25 cellular contexts compared by ENCODE assay signal in the genomic region with DNA sequence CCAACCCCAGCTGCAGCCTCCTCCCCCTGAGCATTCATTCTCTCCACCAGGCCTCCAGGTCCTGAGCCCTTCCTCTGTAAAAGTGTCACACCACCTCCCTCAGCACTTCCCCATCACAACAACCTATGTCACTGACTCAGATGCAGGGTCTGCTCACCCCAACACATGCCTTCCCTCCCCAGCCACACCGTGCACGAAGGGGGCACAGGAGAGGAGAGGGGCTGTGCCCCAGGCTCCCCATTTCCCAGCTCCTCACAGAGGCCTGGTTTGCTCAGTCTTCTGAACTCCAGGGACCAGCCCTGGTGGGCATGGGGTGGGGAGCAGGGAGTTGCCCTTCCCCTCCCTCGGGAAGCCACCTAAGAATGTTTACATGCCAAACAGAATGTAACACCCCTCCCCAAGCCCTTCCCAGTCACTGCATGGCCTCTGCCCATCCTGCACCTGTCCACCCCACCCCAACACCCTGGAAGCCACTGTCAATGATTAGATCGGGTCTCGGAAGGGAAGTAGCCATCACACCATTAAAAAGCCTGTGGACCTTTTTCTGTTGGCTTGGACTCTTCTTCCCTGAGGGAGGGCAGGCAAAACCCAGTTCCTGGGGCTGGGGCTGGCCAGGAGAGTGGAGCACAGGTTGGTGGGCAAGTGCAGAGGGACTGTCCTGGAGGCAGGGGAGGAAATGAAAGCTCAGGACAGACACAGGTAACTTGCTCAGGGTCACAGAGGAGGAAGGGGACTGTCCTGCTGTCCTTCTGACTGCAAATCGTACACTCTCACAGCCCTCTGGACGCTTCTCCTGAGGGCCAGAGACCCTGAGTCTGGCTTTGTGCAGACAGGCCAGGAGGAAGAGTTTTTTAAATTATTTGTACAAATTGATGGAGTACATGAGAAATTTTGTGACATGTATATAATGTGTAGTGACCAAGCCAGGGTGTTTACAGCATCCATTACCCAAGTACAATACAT. TPM values are rescaled to one million over a fixed set of nuclear protein-coding genes. Genes with fewer than 3 reads are reported as not detected.
DNase-seq lines count a peak whose midpoint lies in the region; ATAC-seq and TF ChIP-seq lines count a peak whose summit lies in the region.
"Had no signal": no experiment of that assay in that cellular context is flagged by ENCODE, and none has a peak within 500 bp of the region (broad histone marks: within the 10 kb centered on the region; RNA-seq: fewer than 3 reads in every experiment).

No MANE protein-coding gene starts in this region.

- no peak overlapping the region for H2BK5ac ChIP-seq in mesenchymal stem cell (ENCODE audit: low read depth, low read length, poor library complexity, severe bottlenecking)

- peaks cover 0 to 2% of the 10 kb centered on the region in 2 donors for H3K4me1 Mint-ChIP-seq in natural killer cell treated with Interleukin-12 subunit alpha and Interleukin-12 subunit beta and Interleukin-15 and Interleukin-18, amount 100 ng/mL, for 72 hours (ENCODE audit: low read depth in 2 of 2)
- H3K4me1 Mint-ChIP-seq in natural killer cell, result no peaks in the 10 kb centered on the region
- H3K4me1 Mint-ChIP-seq in chondrocyte (ENCODE audit: low read depth), result no peaks in the 10 kb centered on the region
- H3K4me1 Mint-ChIP-seq in activated CD4-positive, alpha-beta T cell treated with anti-CD3 and anti-CD28 coated beads for 36 hours, result no peaks in the 10 kb centered on the region

- H3K9ac ChIP-seq in mucosa of rectum (ENCODE audit: low read depth in 1 of 2, low read length in 2 of 2) (peak overlapping the region; percentile 26 to 38), mesenchymal stem cell (ENCODE audit: low read length) (no peak overlapping the region), Karpas-422 (ENCODE audit: low read length) (no peak overlapping the region)

- CTCF ChIA-PET in activated CD4-positive, alpha-beta T cell treated with anti-CD3 and anti-CD28 coated beads for 36 hours (lab: Charles Lee), result interaction anchor here (1.8 kb wide), 1 partner anchor 21 kb away, joined by 7 read pairs; a partner anchor contains a TSS

- no peaks in the 10 kb centered on the region for H3K36me3 ChIP-seq in mucosa of rectum (ENCODE audit: control insufficient read depth in 2 of 2, insufficient read depth in 2 of 2, low read length in 2 of 2)
- no peaks in the 10 kb centered on the region for H3K36me3 ChIP-seq in mesenchymal stem cell (ENCODE audit: control insufficient read depth in 1 of 2, insufficient read depth in 2 of 2, low read depth in 1 of 2, low read length in 2 of 2)
- H3K36me3 ChIP-seq in Karpas-422 (ENCODE audit: insufficient read depth, low read length), result no peaks in the 10 kb centered on the region
- H3K36me3 ChIP-seq: MG63 had no signal

- POLR2A ChIA-PET in activated CD4-positive, alpha-beta T cell treated with anti-CD3 and anti-CD28 coated beads for 36 hours (lab: Charles Lee), result no interaction called here

- no peak overlapping the region for H3K23ac ChIP-seq in mesenchymal stem cell (ENCODE audit: low read length in 2 of 2)

- no peak overlapping the region for H2AK5ac ChIP-seq in mesenchymal stem cell (ENCODE audit: low read length, severe bottlenecking)

- no peak overlapping the region for H4K8ac ChIP-seq in mesenchymal stem cell (ENCODE audit: low read length)

- no peak overlapping the region for H2AFZ ChIP-seq in mesenchymal stem cell (ENCODE audit: low read depth, low read length)
- no peak overlapping the region for H2AFZ ChIP-seq in Karpas-422 (ENCODE audit: low read length)

- peak overlapping the region; percentile 52 to 62 for H3K27ac ChIP-seq in mucosa of rectum (ENCODE audit: low read depth in 2 of 2, low read length in 2 of 2)
- H3K27ac ChIP-seq in mesenchymal stem cell (ENCODE audit: low read length, poor library complexity, severe bottlenecking), result no peak overlapping the region
- H3K27ac ChIP-seq in Karpas-422 (ENCODE audit: low read length), result no peak overlapping the region

- intact Hi-C loops in natural killer cell (cut with micrococcal nuclease), result no loop called here
- intact Hi-C loops in activated CD4-positive, alpha-beta T cell treated with anti-CD3 and anti-CD28 coated beads for 36 hours (cut with DNase I, micrococcal nuclease), result no loop called here

- H3K14ac ChIP-seq in mesenchymal stem cell (ENCODE audit: low read length in 2 of 2), result peak overlapping the region in 1 of 2 experiments; percentile 64

- no peak overlapping the region for H2BK120ac ChIP-seq in mesenchymal stem cell (ENCODE audit: low read depth, low read length)

- no peaks in the 10 kb centered on the region for H3K79me2 ChIP-seq in Karpas-422 (ENCODE audit: low read length)

- H3K27ac Mint-ChIP-seq in natural killer cell treated with Interleukin-12 subunit alpha and Interleukin-12 subunit beta and Interleukin-15 and Interleukin-18, amount 100 ng/mL, for 72 hours, result no peak overlapping the region
- H3K27ac Mint-ChIP-seq in natural killer cell (no peak overlapping the region), chondrocyte (ENCODE audit: unreplicated experiment) (no peak overlapping the region)
- no peak overlapping the region for H3K27ac Mint-ChIP-seq in activated CD4-positive, alpha-beta T cell treated with anti-CD3 and anti-CD28 coated beads for 36 hours
- H3K27ac Mint-ChIP-seq: CD8-positive, alpha-beta T cell had no signal

- no peaks in the 10 kb centered on the region for H3K79me1 ChIP-seq in mesenchymal stem cell (replicated peaks; ENCODE audit: low read length, poor library complexity, severe bottlenecking)

- WGBS in mesenchymal stem cell, result 86% methylated on average over 5 of the region's 7 CpGs

- no peak overlapping the region for H2BK15ac ChIP-seq in mesenchymal stem cell (ENCODE audit: low read depth, poor library complexity, severe bottlenecking)

- peak; percentile 41 for DNase-seq in natural killer cell treated with Interleukin-12 subunit alpha and Interleukin-12 subunit beta and Interleukin-15 and Interleukin-18, amount 100 ng/mL, for 72 hours (ENCODE audit: low spot score)
- DNase-seq in natural killer cell (no peak), chondrocyte (ENCODE audit: low spot score) (peak; percentile 46), NCI-H2081 (lab: John Stamatoyannopoulos, UW) (no peak), mesenchymal stem cell (no peak), Karpas-422 (no peak)
- no peak for DNase-seq in activated CD4-positive, alpha-beta T cell treated with anti-CD3 and anti-CD28 coated beads for 36 hours
- DNase-seq: Calu3; CD8-positive, alpha-beta T cell; GOT3; IMR-90; Kasumi-1; NCI-H1048; NCI-H1436; NCI-H2029; NCI-H2171; NCI-H526; PC-3; RPMI8226 had no signal

- ATAC-seq in natural killer cell treated with Interleukin-12 subunit alpha and Interleukin-12 subunit beta and Interleukin-15 and Interleukin-18, amount 100 ng/mL, for 72 hours, result no peak
- no peak for ATAC-seq in natural killer cell
- no peak for ATAC-seq in activated CD4-positive, alpha-beta T cell treated with anti-CD3 and anti-CD28 coated beads for 36 hours
- ATAC-seq: CD8-positive, alpha-beta T cell; PC-3 had no signal

- H3K27me3 ChIP-seq in mucosa of rectum (ENCODE audit: control insufficient read depth in 2 of 2, insufficient read depth in 2 of 2, low read length in 2 of 2), result no peaks in the 10 kb centered on the region
- peaks cover 33 to 49% of the 10 kb centered on the region in 2 experiments for H3K27me3 ChIP-seq in mesenchymal stem cell (ENCODE audit: control insufficient read depth in 1 of 2, insufficient read depth in 1 of 2, low read length in 2 of 2)
- H3K27me3 ChIP-seq in Karpas-422 (ENCODE audit: low read length), result no peaks in the 10 kb centered on the region
- H3K27me3 ChIP-seq: MG63 had no signal

- no peaks in the 10 kb centered on the region for H3K36me3 Mint-ChIP-seq in natural killer cell treated with Interleukin-12 subunit alpha and Interleukin-12 subunit beta and Interleukin-15 and Interleukin-18, amount 100 ng/mL, for 72 hours
- H3K36me3 Mint-ChIP-seq in natural killer cell (no peaks in the 10 kb centered on the region), chondrocyte (ENCODE audit: low read depth) (no peaks in the 10 kb centered on the region)
- no peaks in the 10 kb centered on the region for H3K36me3 Mint-ChIP-seq in activated CD4-positive, alpha-beta T cell treated with anti-CD3 and anti-CD28 coated beads for 36 hours (ENCODE audit: low read depth)
- H3K36me3 Mint-ChIP-seq: CD8-positive, alpha-beta T cell had no signal

- H3K4me1 ChIP-seq in mucosa of rectum (ENCODE audit: control insufficient read depth in 2 of 2, insufficient read depth in 2 of 2, low read length in 2 of 2), result peaks cover 8 to 33% of the 10 kb centered on the region in 2 donors
- peaks cover 4% of the 10 kb centered on the region for H3K4me1 ChIP-seq in mesenchymal stem cell (ENCODE audit: control insufficient read depth, insufficient read depth, low read depth, low read length)
- no peaks in the 10 kb centered on the region for H3K4me1 ChIP-seq in Karpas-422 (ENCODE audit: low read length)

- H3K27me3 Mint-ChIP-seq in natural killer cell treated with Interleukin-12 subunit alpha and Interleukin-12 subunit beta and Interleukin-15 and Interleukin-18, amount 100 ng/mL, for 72 hours, result peaks cover 4 to 14% of the 10 kb centered on the region in 2 donors
- H3K27me3 Mint-ChIP-seq in natural killer cell (ENCODE audit: low read depth in 2 of 2) (peaks cover 0 to 22% of the 10 kb centered on the region in 2 donors), chondrocyte (ENCODE audit: low read depth) (peaks cover 1% of the 10 kb centered on the region)
- H3K27me3 Mint-ChIP-seq in activated CD4-positive, alpha-beta T cell treated with anti-CD3 and anti-CD28 coated beads for 36 hours, result peaks cover 16% of the 10 kb centered on the region

- H3K4me2 ChIP-seq in mesenchymal stem cell (ENCODE audit: low read length, poor library complexity, severe bottlenecking) (no peak overlapping the region), Karpas-422 (ENCODE audit: low read depth, low read length, poor library complexity, severe bottlenecking) (no peak overlapping the region)

- no peak overlapping the region for H3K4me3 Mint-ChIP-seq in natural killer cell treated with Interleukin-12 subunit alpha and Interleukin-12 subunit beta and Interleukin-15 and Interleukin-18, amount 100 ng/mL, for 72 hours
- H3K4me3 Mint-ChIP-seq in natural killer cell (no peak overlapping the region), chondrocyte (ENCODE audit: unreplicated experiment) (no peak overlapping the region)
- H3K4me3 Mint-ChIP-seq in activated CD4-positive, alpha-beta T cell treated with anti-CD3 and anti-CD28 coated beads for 36 hours, result no peak overlapping the region
- H3K4me3 Mint-ChIP-seq: CD8-positive, alpha-beta T cell had no signal

- H4K20me1 ChIP-seq in Karpas-422 (ENCODE audit: insufficient read depth, low read depth, low read length), result no peaks in the 10 kb centered on the region

- H4K91ac ChIP-seq in mesenchymal stem cell (ENCODE audit: low read length), result no peak overlapping the region

- H3K4ac ChIP-seq in mesenchymal stem cell (ENCODE audit: low read depth in 1 of 2, low read length in 2 of 2), result no peak overlapping the region

- peak overlapping the region in 1 of 2 donors; percentile 10 for H3K4me3 ChIP-seq in mucosa of rectum (ENCODE audit: low read length in 2 of 2)
- no peak overlapping the region for H3K4me3 ChIP-seq in mesenchymal stem cell (ENCODE audit: insufficient read depth in 1 of 2, low read depth in 1 of 2, low read length in 2 of 2)
- H3K4me3 ChIP-seq in Karpas-422 (ENCODE audit: low read length), result no peak overlapping the region
- H3K4me3 ChIP-seq: GM12878, MG63 had no signal

- TF ChIP-seq CTCF in natural killer cell (IDR thresholded peaks at IDR 0.05) (no peak), chondrocyte (IDR thresholded peaks at IDR 0.05) (no peak)

- no peaks in the 10 kb centered on the region for H3K9me2 ChIP-seq in Karpas-422 (replicated peaks; ENCODE audit: insufficient read depth, low read length)

- H3K9me3 ChIP-seq in mucosa of rectum (ENCODE audit: control insufficient read depth in 2 of 2, low read length in 2 of 2) (no peaks in the 10 kb centered on the region), mesenchymal stem cell (ENCODE audit: control insufficient read depth, low read length) (no peaks in the 10 kb centered on the region), Karpas-422 (ENCODE audit: low read length) (no peaks in the 10 kb centered on the region)
- H3K9me3 ChIP-seq: MG63 had no signal

- no peak overlapping the region for H2BK12ac ChIP-seq in mesenchymal stem cell (ENCODE audit: low read length in 2 of 2)

- no peaks in the 10 kb centered on the region for H3K9me3 Mint-ChIP-seq in natural killer cell treated with Interleukin-12 subunit alpha and Interleukin-12 subunit beta and Interleukin-15 and Interleukin-18, amount 100 ng/mL, for 72 hours
- H3K9me3 Mint-ChIP-seq in natural killer cell (no peaks in the 10 kb centered on the region), chondrocyte (ENCODE audit: low read depth) (no peaks in the 10 kb centered on the region)
- no peaks in the 10 kb centered on the region for H3K9me3 Mint-ChIP-seq in activated CD4-positive, alpha-beta T cell treated with anti-CD3 and anti-CD28 coated beads for 36 hours (ENCODE audit: low read depth)
- H3K9me3 Mint-ChIP-seq: CD8-positive, alpha-beta T cell had no signal

- H3K18ac ChIP-seq in mesenchymal stem cell (ENCODE audit: low read depth in 1 of 2, low read length in 2 of 2), result no peak overlapping the region

RNA-seq across cellular contexts. Expression of a gene that starts 10.1 kb away (rescaled TPM):
- total RNA-seq in natural killer cell treated with Interleukin-12 subunit alpha and Interleukin-12 subunit beta and Interleukin-15 and Interleukin-18, amount 100 ng/mL, for 72 hours, result not detected
- total RNA-seq in natural killer cell (not detected), chondrocyte (not detected in 3 replicates)
- not detected for polyA plus RNA-seq in mesenchymal stem cell (2013, experiment 1 of 2)
- not detected for polyA plus RNA-seq in mesenchymal stem cell (2013, experiment 2 of 2)
- not detected in 2 replicates for total RNA-seq in Karpas-422 (2014; rRNA removed; shearing (Covaris generic); ENCODE audit: low replicate concordance)
- total RNA-seq in activated CD4-positive, alpha-beta T cell treated with anti-CD3 and anti-CD28 coated beads for 36 hours, result not detected
- total RNA-seq: A172; Calu3; CD8-positive, alpha-beta T cell; HT-29; IMR-90; PC-3 had no signal
- polyA plus RNA-seq: BJ, IMR-90 had no signal

RNA-seq across cellular contexts. Expression of a gene that starts 20.6 kb away (rescaled TPM):
- total RNA-seq in natural killer cell treated with Interleukin-12 subunit alpha and Interleukin-12 subunit beta and Interleukin-15 and Interleukin-18, amount 100 ng/mL, for 72 hours, result 1 to 10 TPM in 1 of 2 donors, not detected in 1; 2.0 TPM
- total RNA-seq in natural killer cell (1 to 10 TPM; 3.6 to 5.3 (median 4.3) TPM), chondrocyte (0.47 to 0.94 TPM (median 0.72 TPM) in 3 replicates)
- not detected for polyA plus RNA-seq in mesenchymal stem cell (2013, experiment 1 of 2)
- not detected for polyA plus RNA-seq in mesenchymal stem cell (2013, experiment 2 of 2)
- 55.0 and 56.8 TPM in 2 replicates for total RNA-seq in Karpas-422 (2014; rRNA removed; shearing (Covaris generic); ENCODE audit: low replicate concordance)
- total RNA-seq in activated CD4-positive, alpha-beta T cell treated with anti-CD3 and anti-CD28 coated beads for 36 hours, result 1 to 10 TPM; 1.6 to 1.8 TPM
- total RNA-seq: A172, HT-29, IMR-90 had no signal
- polyA plus RNA-seq: BJ, IMR-90 had no signal

RNA-seq across cellular contexts. Expression of a gene that starts 44.7 kb away (rescaled TPM):
- under 1 TPM; 0.75 to 0.81 TPM for total RNA-seq in natural killer cell treated with Interleukin-12 subunit alpha and Interleukin-12 subunit beta and Interleukin-15 and Interleukin-18, amount 100 ng/mL, for 72 hours
- total RNA-seq in natural killer cell (under 1 TPM in 1 of 3 donors, not detected in 2; 0.07 TPM), chondrocyte (0.07 TPM in 1 of 3 replicates, not detected in the others)
- not detected for polyA plus RNA-seq in mesenchymal stem cell (2013, experiment 1 of 2)
- under 0.01 TPM for polyA plus RNA-seq in mesenchymal stem cell (2013, experiment 2 of 2)
- total RNA-seq in Karpas-422 (2014; rRNA removed; shearing (Covaris generic); ENCODE audit: low replicate concordance), result 0.34 and 1.2 TPM in 2 replicates
- under 1 TPM; 0.30 to 0.40 TPM for total RNA-seq in activated CD4-positive, alpha-beta T cell treated with anti-CD3 and anti-CD28 coated beads for 36 hours
- total RNA-seq: A172, GM12878, IMR-90, PC-3 had no signal
- polyA plus RNA-seq: BJ had no signal

RNA-seq across cellular contexts. Expression of a gene that starts 58.7 kb away (rescaled TPM):
- total RNA-seq in natural killer cell treated with Interleukin-12 subunit alpha and Interleukin-12 subunit beta and Interleukin-15 and Interleukin-18, amount 100 ng/mL, for 72 hours, result 10 to 100 TPM; 15.0 to 32.5 TPM
- total RNA-seq in natural killer cell (10 to 100 TPM in 1 of 3 donors, 1 to 10 TPM in 2; 6.1 to 10.2 (median 8.0) TPM), chondrocyte (22.8 to 34.1 TPM (median 24.5 TPM) in 3 replicates)
- polyA plus RNA-seq in mesenchymal stem cell (2013, experiment 1 of 2), result 58.5 TPM
- polyA plus RNA-seq in mesenchymal stem cell (2013, experiment 2 of 2), result 60.4 TPM
- 59.0 and 157 TPM in 2 replicates for total RNA-seq in Karpas-422 (2014; rRNA removed; shearing (Covaris generic); ENCODE audit: low replicate concordance)
- 10 to 100 TPM; 58.5 to 80.3 TPM for total RNA-seq in activated CD4-positive, alpha-beta T cell treated with anti-CD3 and anti-CD28 coated beads for 36 hours

Comparison
In these comparisons a context has a peak if more than half of its experiments do, and no peak if none do; other contexts are left out.
1. DNase-seq: peak in natural killer cell treated with Interleukin-12 subunit alpha and Interleukin-12 subunit beta and Interleukin-15 and Interleukin-18, amount 100 ng/mL, for 72 hours (single experiment) and chondrocyte (single experiment); none in natural killer cell (single experiment), NCI-H2081 (0 of 2), mesenchymal stem cell (single experiment), Karpas-422 (single experiment) and activated CD4-positive, alpha-beta T cell treated with anti-CD3 and anti-CD28 coated beads for 36 hours (single experiment).
2. H3K27ac ChIP-seq: peak in mucosa of rectum (2 of 2); none in mesenchymal stem cell (single experiment) and Karpas-422 (single experiment).
3. H3K9ac ChIP-seq: peak in mucosa of rectum (2 of 2); none in mesenchymal stem cell (single experiment) and Karpas-422 (single experiment).